Comparison of ENCODE assay signal across 8 cellular contexts in the genomic region with DNA sequence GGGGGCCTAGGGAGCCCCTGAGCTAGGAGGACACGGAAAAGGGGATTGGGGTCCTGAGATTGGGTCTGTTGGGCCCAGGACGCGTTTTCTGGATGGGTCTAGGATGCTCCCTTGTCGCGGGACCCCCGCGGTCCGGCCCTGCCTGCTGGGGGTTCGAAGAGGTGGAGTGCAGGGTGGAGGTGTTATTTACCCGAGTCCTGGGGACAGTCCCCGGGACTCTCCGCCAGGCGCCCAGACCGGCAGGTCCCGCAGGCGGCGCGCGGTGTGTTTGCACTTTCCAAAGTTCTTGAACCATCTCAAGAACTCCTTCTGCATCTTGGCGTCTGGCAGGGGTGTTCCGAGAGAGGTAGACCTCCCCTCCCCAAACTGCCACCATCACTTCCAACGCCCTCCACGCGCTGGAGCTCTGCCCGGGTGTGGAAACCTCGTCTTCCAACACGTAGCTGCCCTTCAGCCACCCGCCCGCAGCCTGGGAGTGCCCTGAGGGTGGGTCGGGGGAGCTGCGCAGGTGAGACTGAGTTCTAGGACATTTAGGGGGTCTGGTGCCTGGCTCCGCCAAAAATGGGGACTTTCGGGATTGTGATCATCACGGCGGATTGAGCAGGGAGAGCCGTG. TPM values are rescaled to one million over a fixed set of nuclear protein-coding genes. Genes with fewer than 3 reads are reported as not detected.
DNase-seq lines count a peak whose midpoint lies in the region; ATAC-seq and TF ChIP-seq lines count a peak whose summit lies in the region.

No MANE protein-coding gene starts in this region.

- no peak for TF ChIP-seq POLR2A in stomach (IDR thresholded peaks at IDR 0.05)

- TF ChIP-seq EP300 in stomach (IDR thresholded peaks at IDR 0.05) = no peak

- ATAC-seq in HG02981 (IDR thresholded peaks at IDR 0.05; ENCODE audit: unreplicated experiment) (peak; percentile 27), GM19452 (IDR thresholded peaks at IDR 0.05; ENCODE audit: unreplicated experiment) (no peak)

- no peak overlapping the region for H3K27ac Mint-ChIP-seq in T-helper 2 cell treated with Interferon-gamma antibody and Interleukin-4, amounts not matched to agents 5 μg/mL and 100 μg/mL, for 36 hours

- peak overlapping the region; percentile 70 for H3K4me3 ChIP-seq in choroid plexus epithelial cell (ENCODE audit: low read depth, low read length)
- H3K4me3 ChIP-seq in liver (ENCODE audit: low read depth in 1 of 3, low read length in 3 of 3) = peak overlapping the region; percentile 59 to 86 (median 72)
- H3K4me3 ChIP-seq in stomach = peak overlapping the region; percentile 69 to 72 (median 70)

- no peaks in the 10 kb centered on the region for H3K9me3 ChIP-seq in liver (ENCODE audit: control insufficient read depth in 4 of 4, low read length in 3 of 4)
- H3K9me3 ChIP-seq in stomach = no peaks in the 10 kb centered on the region

- H3K27ac ChIP-seq in liver (ENCODE audit: low read depth in 1 of 2, low read length in 2 of 2) (peak overlapping the region; percentile 65 to 77), stomach (peak overlapping the region; percentile 87 to 94 (median 90))

- H3K27me3 ChIP-seq in liver (ENCODE audit: control insufficient read depth in 4 of 4, insufficient read depth in 4 of 4, low read length in 3 of 4) (no peaks in the 10 kb centered on the region), stomach (peaks cover 0 to 31% (median 11%) of the 10 kb centered on the region in 3 donors)

- no peaks in the 10 kb centered on the region for H3K36me3 Mint-ChIP-seq in T-helper 2 cell treated with Interferon-gamma antibody and Interleukin-4, amounts not matched to agents 5 μg/mL and 100 μg/mL, for 36 hours (ENCODE audit: low read depth)

- intact Hi-C loops in stomach (cut with DNase I; ENCODE audit: low total_unique reads) = loop anchor here (5.0 to 10.0 kb wide), 2 partner anchors 59 to 263 kb away; no protein-coding TSS in a partner anchor

- peaks cover 79% of the 10 kb centered on the region for H3K27me3 Mint-ChIP-seq in T-helper 2 cell treated with Interferon-gamma antibody and Interleukin-4, amounts not matched to agents 5 μg/mL and 100 μg/mL, for 36 hours (ENCODE audit: low read depth)

- no peak for TF ChIP-seq RAD21 in liver (IDR thresholded peaks at IDR 0.05)

- H3K36me3 ChIP-seq in liver (ENCODE audit: control insufficient read depth in 4 of 4, insufficient read depth in 3 of 4, low read depth in 1 of 4, low read length in 3 of 4) = no peaks in the 10 kb centered on the region
- no peaks in the 10 kb centered on the region for H3K36me3 ChIP-seq in stomach

- H3K4me1 ChIP-seq in liver (ENCODE audit: control insufficient read depth in 4 of 4, insufficient read depth in 4 of 4, low read length in 3 of 4) = peaks cover 0 to 23% (median 18%) of the 10 kb centered on the region in 4 donors
- H3K4me1 ChIP-seq in stomach = peaks cover 0 to 47% (median 25%) of the 10 kb centered on the region in 4 donors

- H3K4me3 Mint-ChIP-seq in T-helper 2 cell treated with Interferon-gamma antibody and Interleukin-4, amounts not matched to agents 5 μg/mL and 100 μg/mL, for 36 hours = peak overlapping the region; percentile 87

- no peaks in the 10 kb centered on the region for H3K9me3 Mint-ChIP-seq in T-helper 2 cell treated with Interferon-gamma antibody and Interleukin-4, amounts not matched to agents 5 μg/mL and 100 μg/mL, for 36 hours

- TF ChIP-seq CTCF in GM12872 (IDR thresholded peaks at IDR 0.05; ENCODE audit: insufficient read depth, low read depth, low read length) = peak; percentile 10; the same call in 1 of the 3 replicates
- TF ChIP-seq CTCF in choroid plexus epithelial cell (conservative IDR thresholded peaks at IDR 0.05; ENCODE audit: low read depth, low read length) = no peak
- no peak for TF ChIP-seq CTCF in liver (IDR thresholded peaks at IDR 0.05; ENCODE audit: low read depth, low read length, missing input control)
- TF ChIP-seq CTCF in stomach (IDR thresholded peaks at IDR 0.05) = no peak

- peak overlapping the region; percentile 19 to 21 for H3K9ac ChIP-seq in liver (ENCODE audit: low read depth in 1 of 2, low read length in 2 of 2)

- under 1% methylated on average over 36 of the region's 36 CpGs for WGBS in liver
- WGBS in stomach, 5 donors = 0 to 2% (median 1%) methylated on average over 29 to 36 of the region's 36 CpGs

- H3K4me1 Mint-ChIP-seq in T-helper 2 cell treated with Interferon-gamma antibody and Interleukin-4, amounts not matched to agents 5 μg/mL and 100 μg/mL, for 36 hours (ENCODE audit: low read depth) = peaks cover 10% of the 10 kb centered on the region

- DNase-seq in T-helper 2 cell treated with Interferon-gamma antibody and Interleukin-4, amounts not matched to agents 5 μg/mL and 100 μg/mL, for 36 hours (ENCODE audit: low spot score) = peak; percentile 22
- DNase-seq in choroid plexus epithelial cell (ENCODE audit: low read depth) = no peak
- peak; percentile 41 for DNase-seq in stomach
- DNase-seq in SW 1271 (lab: John Stamatoyannopoulos, UW) = no peak

TF ChIP-seq in liver, 16 proteins besides CTCF, POLR2A, EP300 and RAD21:
- no peak for TF ChIP-seq EGR1 (IDR thresholded peaks at IDR 0.05; ENCODE audit: low read depth in 2 of 2)
- TF ChIP-seq, protein P1, sequence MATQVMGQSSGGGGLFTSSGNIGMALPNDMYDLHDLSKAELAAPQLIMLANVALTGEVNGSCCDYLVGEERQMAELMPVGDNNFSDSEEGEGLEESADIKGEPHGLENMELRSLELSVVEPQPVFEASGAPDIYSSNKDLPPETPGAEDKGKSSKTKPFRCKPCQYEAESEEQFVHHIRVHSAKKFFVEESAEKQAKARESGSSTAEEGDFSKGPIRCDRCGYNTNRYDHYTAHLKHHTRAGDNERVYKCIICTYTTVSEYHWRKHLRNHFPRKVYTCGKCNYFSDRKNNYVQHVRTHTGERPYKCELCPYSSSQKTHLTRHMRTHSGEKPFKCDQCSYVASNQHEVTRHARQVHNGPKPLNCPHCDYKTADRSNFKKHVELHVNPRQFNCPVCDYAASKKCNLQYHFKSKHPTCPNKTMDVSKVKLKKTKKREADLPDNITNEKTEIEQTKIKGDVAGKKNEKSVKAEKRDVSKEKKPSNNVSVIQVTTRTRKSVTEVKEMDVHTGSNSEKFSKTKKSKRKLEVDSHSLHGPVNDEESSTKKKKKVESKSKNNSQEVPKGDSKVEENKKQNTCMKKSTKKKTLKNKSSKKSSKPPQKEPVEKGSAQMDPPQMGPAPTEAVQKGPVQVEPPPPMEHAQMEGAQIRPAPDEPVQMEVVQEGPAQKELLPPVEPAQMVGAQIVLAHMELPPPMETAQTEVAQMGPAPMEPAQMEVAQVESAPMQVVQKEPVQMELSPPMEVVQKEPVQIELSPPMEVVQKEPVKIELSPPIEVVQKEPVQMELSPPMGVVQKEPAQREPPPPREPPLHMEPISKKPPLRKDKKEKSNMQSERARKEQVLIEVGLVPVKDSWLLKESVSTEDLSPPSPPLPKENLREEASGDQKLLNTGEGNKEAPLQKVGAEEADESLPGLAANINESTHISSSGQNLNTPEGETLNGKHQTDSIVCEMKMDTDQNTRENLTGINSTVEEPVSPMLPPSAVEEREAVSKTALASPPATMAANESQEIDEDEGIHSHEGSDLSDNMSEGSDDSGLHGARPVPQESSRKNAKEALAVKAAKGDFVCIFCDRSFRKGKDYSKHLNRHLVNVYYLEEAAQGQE (IDR thresholded peaks at IDR 0.05) = no peak
- TF ChIP-seq GABPA (IDR thresholded peaks at IDR 0.05 in 1 of 2, conservative IDR thresholded peaks at IDR 0.05 in 1 of 2) = no peak
- TF ChIP-seq SP1 (IDR thresholded peaks at IDR 0.05) = no peak
- TF ChIP-seq FOXA1 (IDR thresholded peaks at IDR 0.05) = no peak
- TF ChIP-seq, protein P2, sequence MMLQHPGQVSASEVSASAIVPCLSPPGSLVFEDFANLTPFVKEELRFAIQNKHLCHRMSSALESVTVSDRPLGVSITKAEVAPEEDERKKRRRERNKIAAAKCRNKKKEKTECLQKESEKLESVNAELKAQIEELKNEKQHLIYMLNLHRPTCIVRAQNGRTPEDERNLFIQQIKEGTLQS (IDR thresholded peaks at IDR 0.05) = no peak
- no peak for TF ChIP-seq NR2F2 (IDR thresholded peaks at IDR 0.05)
- TF ChIP-seq HNF4A (conservative IDR thresholded peaks at IDR 0.05) = no peak
TF ChIP-seq in liver: peak in this region for 0.

RNA-seq across cellular contexts. Expression of a gene that starts 0.6 kb away (rescaled TPM):
- 10 to 100 TPM; 11.8 to 13.4 TPM for total RNA-seq in liver
- polyA plus RNA-seq in liver = 10 to 100 TPM in 1 of 2 donors, 1 to 10 TPM in 1; 9.9 to 11.4 TPM
- total RNA-seq in stomach = 100 to 1,000 TPM in 4 of 5 donors, 10 to 100 TPM in 1; 49.2 to 719 (median 267) TPM
- polyA plus RNA-seq in stomach = 10 to 100 TPM; 18.5 to 73.2 (median 33.5) TPM

RNA-seq across cellular contexts. Expression of a gene that starts 25.9 kb away (rescaled TPM):
- total RNA-seq in liver (10 to 100 TPM in 1 of 2 donors, 1 to 10 TPM in 1; 6.8 to 16.2 TPM), stomach (10 to 100 TPM; 26.3 to 90.1 (median 32.7) TPM)
- polyA plus RNA-seq in liver (10 to 100 TPM; 23.6 to 29.7 TPM), stomach (10 to 100 TPM; 15.7 to 21.9 (median 18.0) TPM)

Comparison
In these comparisons a context has a peak if more than half of its experiments do, and no peak if none do; other contexts are left out.
1. DNase-seq: peak in T-helper 2 cell treated with Interferon-gamma antibody and Interleukin-4, amounts not matched to agents 5 μg/mL and 100 μg/mL, for 36 hours (single experiment) and stomach (single experiment); none in choroid plexus epithelial cell (single experiment) and SW 1271 (0 of 2).
2. Peak in every context shown above with its lines, with median percentiles within 50 percentile points of each other: H3K4me3 ChIP-seq.